In genomic region chr6:76347539-76347938, GRCh38 we compare ENCODE assay signal across 17 cellular contexts.
DNase-seq lines count a peak whose midpoint lies in the region; ATAC-seq and TF ChIP-seq lines count a peak whose summit lies in the region.
"Had no signal": no experiment of that assay in that cellular context is flagged by ENCODE, and none has a peak within 500 bp of the region (broad histone marks: within the 10 kb centered on the region; RNA-seq: fewer than 3 reads in every experiment).

No MANE protein-coding gene starts in this region.

- H3K36me3 ChIP-seq in SK-N-SH (replicated peaks in 1 of 2; ENCODE audit: control insufficient read depth in 1 of 2, insufficient read depth in 2 of 2, low read length in 1 of 2) (no peaks in the 10 kb centered on the region), right lobe of liver (no peaks in the 10 kb centered on the region)
- H3K36me3 ChIP-seq: BLaER1 had no signal

- in situ Hi-C loops in ACHN (cut with HindIII; ENCODE audit: low pct_ligation_motif_present, low pct_unique_long_range_greater_than_20kb, low sequenced_read_pairs): no loop called here

- H3K9me3 ChIP-seq in SK-N-SH: no peaks in the 10 kb centered on the region
- H3K9me3 ChIP-seq in right lobe of liver: no peaks in the 10 kb centered on the region
- H3K9me3 ChIP-seq: A549, BLaER1 had no signal

- H3K4me1 ChIP-seq in SK-N-SH (ENCODE audit: control insufficient read depth in 1 of 2, insufficient read depth in 2 of 2, low read depth in 1 of 2, low read length in 1 of 2) (no peaks in the 10 kb centered on the region), right lobe of liver (no peaks in the 10 kb centered on the region)
- H3K4me1 ChIP-seq: A549, BLaER1 had no signal

- no peak overlapping the region for H3K4me3 ChIP-seq in SK-N-SH (ENCODE audit: low read depth in 2 of 2, low read length in 1 of 2)
- H3K4me3 ChIP-seq in NB4 (ENCODE audit: low read depth, low read length): no peak overlapping the region
- H3K4me3 ChIP-seq in right lobe of liver: no peak overlapping the region
- H3K4me3 ChIP-seq: A549, BLaER1 had no signal

- no peaks in the 10 kb centered on the region for H4K20me1 ChIP-seq in SK-N-SH (ENCODE audit: insufficient read depth)
- H4K20me1 ChIP-seq: BLaER1 had no signal

- no peak overlapping the region for H3K9ac ChIP-seq in SK-N-SH
- H3K9ac ChIP-seq: BLaER1 had no signal

- H3K27me3 ChIP-seq in SK-N-SH (ENCODE audit: insufficient read depth) (no peaks in the 10 kb centered on the region), right lobe of liver (no peaks in the 10 kb centered on the region)
- H3K27me3 ChIP-seq: BLaER1 had no signal

- CTCF ChIA-PET in SK-N-SH (lab: Yijun Ruan, JAX): interaction anchor here (1.0 kb wide), 1 partner anchor 454 kb away, joined by 3 read pairs; no protein-coding TSS in a partner anchor

- ATAC-seq in SK-N-SH treated with all-trans-retinoic acid at 6 μM for 48 hours (no peak), right lobe of liver (no peak), GM19324 (IDR thresholded peaks at IDR 0.05; ENCODE audit: low FRiP score, unreplicated experiment) (no peak)
- ATAC-seq: A549 had no signal

- no peaks in the 10 kb centered on the region for H3K9me2 ChIP-seq in SK-N-SH

- no peak overlapping the region for H3K4me2 ChIP-seq in SK-N-SH
- H3K4me2 ChIP-seq: A549, BLaER1 had no signal

- TF ChIP-seq EP300 in SK-N-SH (IDR thresholded peaks at IDR 0.05; ENCODE audit: borderline replicate concordance in 1 of 2, low read depth in 1 of 2, low read length in 1 of 2): no peak

- DNase-seq in SK-N-SH (no peak), NB4 (ENCODE audit: low read depth) (peak; percentile 1), foreskin melanocyte (peak; percentile 3), ACHN (no peak), right lobe of liver (no peak)
- DNase-seq: CD4-positive, alpha-beta memory T cell; DMS153; DMS79; GDM1; GOT3; H7; KG1 had no signal

- no peaks in the 10 kb centered on the region for H3F3A ChIP-seq in SK-N-SH (replicated peaks; ENCODE audit: insufficient read depth)

- TF ChIP-seq RAD21 in SK-N-SH (IDR thresholded peaks at IDR 0.05; ENCODE audit: low read length): no peak

- no peak overlapping the region for H3K27ac ChIP-seq in SK-N-SH (ENCODE audit: low read depth in 2 of 2, low read length in 1 of 2)
- H3K27ac ChIP-seq in right lobe of liver: no peak overlapping the region
- H3K27ac ChIP-seq: 22Rv1, A549, BLaER1 had no signal

- POLR2A ChIA-PET in SK-N-SH (lab: Yijun Ruan, JAX): no interaction called here

- H3K79me2 ChIP-seq in SK-N-SH (ENCODE audit: insufficient read depth): no peaks in the 10 kb centered on the region

- H2AFZ ChIP-seq in SK-N-SH (ENCODE audit: low read depth): no peak overlapping the region

- TF ChIP-seq CTCF in SK-N-SH (IDR thresholded peaks at IDR 0.05) (no peak), NB4 (IDR thresholded peaks at IDR 0.05; ENCODE audit: low read depth, low read length) (no peak), right lobe of liver (IDR thresholded peaks at IDR 0.05) (no peak)

- TF ChIP-seq POLR2A in NB4 (IDR thresholded peaks at IDR 0.05; ENCODE audit: extremely low read depth, insufficient read length) (no peak), right lobe of liver (IDR thresholded peaks at IDR 0.05) (no peak)

- intact Hi-C loops in right lobe of liver (cut with DNase I): no loop called here

TF ChIP-seq in SK-N-SH, 30 proteins besides CTCF, POLR2A, EP300 and RAD21:
- TF ChIP-seq REST (IDR thresholded peaks at IDR 0.05; ENCODE audit: low read depth, low read length) (peak; percentile 80), RCOR1 (IDR thresholded peaks at IDR 0.05; ENCODE audit: low read length) (no peak)

TF ChIP-seq in SK-N-SH treated with all-trans-retinoic acid at 6 μM for 48 hours, 23 proteins besides CTCF, POLR2A, EP300 and RAD21:
- no peak for TF ChIP-seq TOX (CRISPR knock-in tag; IDR thresholded peaks at IDR 0.05; ENCODE audit: borderline replicate concordance)
TF ChIP-seq in SK-N-SH treated with all-trans-retinoic acid at 6 μM for 48 hours: peak in this region for 0.

Comparison
In these comparisons a context has a peak if more than half of its experiments do, and no peak if none do; other contexts are left out.
1. DNase-seq: peak in NB4 (single experiment) and foreskin melanocyte (single experiment); none in SK-N-SH (single experiment), ACHN (single experiment) and right lobe of liver (0 of 3).